In the genomic region with DNA sequence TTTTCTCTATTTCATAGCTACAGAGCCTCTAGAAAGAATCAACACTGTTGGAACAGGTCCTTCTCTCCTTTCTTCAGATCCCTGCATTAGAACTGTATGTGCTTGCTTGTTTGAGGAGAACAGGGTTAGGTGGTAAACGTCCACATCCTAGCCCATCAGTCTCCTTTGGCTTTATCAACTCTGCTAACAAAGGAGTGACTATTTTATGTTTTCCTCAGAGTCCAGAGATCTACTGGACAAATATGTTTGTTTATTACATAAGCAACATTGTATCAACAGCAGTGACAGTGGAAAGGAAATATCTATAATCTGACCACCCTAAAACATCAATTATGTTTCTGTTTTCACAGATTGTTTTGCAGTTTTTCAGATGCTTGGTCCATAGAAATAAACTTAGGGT, we compare ENCODE assay signal across 1 cellular context.
TF ChIP-seq lines count a peak whose summit lies in the region.

No MANE protein-coding gene starts in this region.

TF ChIP-seq in HepG2, 621 proteins besides CTCF, POLR2A, EP300 and RAD21 (continued from another document and continues in another):
- TF ChIP-seq, protein P1, sequence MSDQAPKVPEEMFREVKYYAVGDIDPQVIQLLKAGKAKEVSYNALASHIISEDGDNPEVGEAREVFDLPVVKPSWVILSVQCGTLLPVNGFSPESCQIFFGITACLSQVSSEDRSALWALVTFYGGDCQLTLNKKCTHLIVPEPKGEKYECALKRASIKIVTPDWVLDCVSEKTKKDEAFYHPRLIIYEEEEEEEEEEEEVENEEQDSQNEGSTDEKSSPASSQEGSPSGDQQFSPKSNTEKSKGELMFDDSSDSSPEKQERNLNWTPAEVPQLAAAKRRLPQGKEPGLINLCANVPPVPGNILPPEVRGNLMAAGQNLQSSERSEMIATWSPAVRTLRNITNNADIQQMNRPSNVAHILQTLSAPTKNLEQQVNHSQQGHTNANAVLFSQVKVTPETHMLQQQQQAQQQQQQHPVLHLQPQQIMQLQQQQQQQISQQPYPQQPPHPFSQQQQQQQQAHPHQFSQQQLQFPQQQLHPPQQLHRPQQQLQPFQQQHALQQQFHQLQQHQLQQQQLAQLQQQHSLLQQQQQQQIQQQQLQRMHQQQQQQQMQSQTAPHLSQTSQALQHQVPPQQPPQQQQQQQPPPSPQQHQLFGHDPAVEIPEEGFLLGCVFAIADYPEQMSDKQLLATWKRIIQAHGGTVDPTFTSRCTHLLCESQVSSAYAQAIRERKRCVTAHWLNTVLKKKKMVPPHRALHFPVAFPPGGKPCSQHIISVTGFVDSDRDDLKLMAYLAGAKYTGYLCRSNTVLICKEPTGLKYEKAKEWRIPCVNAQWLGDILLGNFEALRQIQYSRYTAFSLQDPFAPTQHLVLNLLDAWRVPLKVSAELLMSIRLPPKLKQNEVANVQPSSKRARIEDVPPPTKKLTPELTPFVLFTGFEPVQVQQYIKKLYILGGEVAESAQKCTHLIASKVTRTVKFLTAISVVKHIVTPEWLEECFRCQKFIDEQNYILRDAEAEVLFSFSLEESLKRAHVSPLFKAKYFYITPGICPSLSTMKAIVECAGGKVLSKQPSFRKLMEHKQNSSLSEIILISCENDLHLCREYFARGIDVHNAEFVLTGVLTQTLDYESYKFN (CRISPR knock-in tag; conservative IDR thresholded peaks at IDR 0.05), result peak; percentile 85
- TF ChIP-seq CCAR2 (optimal IDR thresholded peaks at IDR 0.05; ENCODE audit: low read depth, low read length) (no peak), TOPORS (CRISPR knock-in tag; IDR thresholded peaks at IDR 0.05) (no peak), AGO2 (optimal IDR thresholded peaks at IDR 0.05; ENCODE audit: low read depth, low read length) (no peak), ZNF737 (CRISPR knock-in tag; IDR thresholded peaks at IDR 0.05; ENCODE audit: borderline replicate concordance) (no peak), ZNF326 (CRISPR knock-in tag; IDR thresholded peaks at IDR 0.05; ENCODE audit: borderline replicate concordance) (no peak), KLF12 (CRISPR knock-in tag; IDR thresholded peaks at IDR 0.05; ENCODE audit: borderline replicate concordance) (no peak), RXRB (CRISPR knock-in tag; IDR thresholded peaks at IDR 0.05; ENCODE audit: borderline replicate concordance) (0 out of 2 replicates have a peak, but pooled peaks have one; percentile 28), IRF2 (CRISPR knock-in tag; IDR thresholded peaks at IDR 0.05) (no peak), ZBTB38 (CRISPR knock-in tag; IDR thresholded peaks at IDR 0.05) (no peak), TCF7 (IDR thresholded peaks at IDR 0.05; ENCODE audit: low read depth) (no peak), ZNF607 (CRISPR knock-in tag; IDR thresholded peaks at IDR 0.05; ENCODE audit: borderline replicate concordance) (no peak), STAT5B (CRISPR knock-in tag; IDR thresholded peaks at IDR 0.05) (no peak), KMT2B (CRISPR knock-in tag; IDR thresholded peaks at IDR 0.05) (no peak), ZNF331 (CRISPR knock-in tag; IDR thresholded peaks at IDR 0.05) (peak; percentile 35; the same call in 1 of the 2 replicates), SMAD9 (CRISPR knock-in tag; IDR thresholded peaks at IDR 0.05) (no peak), ZNF614 (CRISPR knock-in tag; IDR thresholded peaks at IDR 0.05; ENCODE audit: borderline replicate concordance) (no peak), ZNF724P (CRISPR knock-in tag; IDR thresholded peaks at IDR 0.05; ENCODE audit: borderline replicate concordance) (no peak), FOXK1 (CRISPR knock-in tag; IDR thresholded peaks at IDR 0.05; ENCODE audit: borderline replicate concordance, low read depth) (no peak), ZMYM4 (CRISPR knock-in tag; IDR thresholded peaks at IDR 0.05) (peak; percentile 37; the same call in 1 of the 2 replicates), MEIS1 (CRISPR knock-in tag; IDR thresholded peaks at IDR 0.05; ENCODE audit: borderline replicate concordance) (no peak), ZBTB20 (CRISPR knock-in tag; IDR thresholded peaks at IDR 0.05; ENCODE audit: borderline replicate concordance, low read depth) (no peak), TBP (CRISPR knock-in tag; IDR thresholded peaks at IDR 0.05) (no peak)
- TF ChIP-seq, protein P2, sequence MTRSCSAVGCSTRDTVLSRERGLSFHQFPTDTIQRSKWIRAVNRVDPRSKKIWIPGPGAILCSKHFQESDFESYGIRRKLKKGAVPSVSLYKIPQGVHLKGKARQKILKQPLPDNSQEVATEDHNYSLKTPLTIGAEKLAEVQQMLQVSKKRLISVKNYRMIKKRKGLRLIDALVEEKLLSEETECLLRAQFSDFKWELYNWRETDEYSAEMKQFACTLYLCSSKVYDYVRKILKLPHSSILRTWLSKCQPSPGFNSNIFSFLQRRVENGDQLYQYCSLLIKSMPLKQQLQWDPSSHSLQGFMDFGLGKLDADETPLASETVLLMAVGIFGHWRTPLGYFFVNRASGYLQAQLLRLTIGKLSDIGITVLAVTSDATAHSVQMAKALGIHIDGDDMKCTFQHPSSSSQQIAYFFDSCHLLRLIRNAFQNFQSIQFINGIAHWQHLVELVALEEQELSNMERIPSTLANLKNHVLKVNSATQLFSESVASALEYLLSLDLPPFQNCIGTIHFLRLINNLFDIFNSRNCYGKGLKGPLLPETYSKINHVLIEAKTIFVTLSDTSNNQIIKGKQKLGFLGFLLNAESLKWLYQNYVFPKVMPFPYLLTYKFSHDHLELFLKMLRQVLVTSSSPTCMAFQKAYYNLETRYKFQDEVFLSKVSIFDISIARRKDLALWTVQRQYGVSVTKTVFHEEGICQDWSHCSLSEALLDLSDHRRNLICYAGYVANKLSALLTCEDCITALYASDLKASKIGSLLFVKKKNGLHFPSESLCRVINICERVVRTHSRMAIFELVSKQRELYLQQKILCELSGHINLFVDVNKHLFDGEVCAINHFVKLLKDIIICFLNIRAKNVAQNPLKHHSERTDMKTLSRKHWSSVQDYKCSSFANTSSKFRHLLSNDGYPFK (CRISPR knock-in tag; IDR thresholded peaks at IDR 0.05; ENCODE audit: borderline replicate concordance), result no peak
- TF ChIP-seq, protein P3, sequence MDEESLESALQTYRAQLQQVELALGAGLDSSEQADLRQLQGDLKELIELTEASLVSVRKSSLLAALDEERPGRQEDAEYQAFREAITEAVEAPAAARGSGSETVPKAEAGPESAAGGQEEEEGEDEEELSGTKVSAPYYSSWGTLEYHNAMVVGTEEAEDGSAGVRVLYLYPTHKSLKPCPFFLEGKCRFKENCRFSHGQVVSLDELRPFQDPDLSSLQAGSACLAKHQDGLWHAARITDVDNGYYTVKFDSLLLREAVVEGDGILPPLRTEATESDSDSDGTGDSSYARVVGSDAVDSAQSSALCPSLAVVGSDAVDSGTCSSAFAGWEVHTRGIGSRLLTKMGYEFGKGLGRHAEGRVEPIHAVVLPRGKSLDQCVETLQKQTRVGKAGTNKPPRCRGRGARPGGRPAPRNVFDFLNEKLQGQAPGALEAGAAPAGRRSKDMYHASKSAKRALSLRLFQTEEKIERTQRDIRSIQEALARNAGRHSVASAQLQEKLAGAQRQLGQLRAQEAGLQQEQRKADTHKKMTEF (CRISPR knock-in tag; IDR thresholded peaks at IDR 0.05), result peak; percentile 47; the same call in 1 of the 2 replicates
- TF ChIP-seq, protein P4, sequence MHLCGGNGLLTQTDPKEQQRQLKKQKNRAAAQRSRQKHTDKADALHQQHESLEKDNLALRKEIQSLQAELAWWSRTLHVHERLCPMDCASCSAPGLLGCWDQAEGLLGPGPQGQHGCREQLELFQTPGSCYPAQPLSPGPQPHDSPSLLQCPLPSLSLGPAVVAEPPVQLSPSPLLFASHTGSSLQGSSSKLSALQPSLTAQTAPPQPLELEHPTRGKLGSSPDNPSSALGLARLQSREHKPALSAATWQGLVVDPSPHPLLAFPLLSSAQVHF (CRISPR knock-in tag; IDR thresholded peaks at IDR 0.05), result no peak
- TF ChIP-seq, protein P5, sequence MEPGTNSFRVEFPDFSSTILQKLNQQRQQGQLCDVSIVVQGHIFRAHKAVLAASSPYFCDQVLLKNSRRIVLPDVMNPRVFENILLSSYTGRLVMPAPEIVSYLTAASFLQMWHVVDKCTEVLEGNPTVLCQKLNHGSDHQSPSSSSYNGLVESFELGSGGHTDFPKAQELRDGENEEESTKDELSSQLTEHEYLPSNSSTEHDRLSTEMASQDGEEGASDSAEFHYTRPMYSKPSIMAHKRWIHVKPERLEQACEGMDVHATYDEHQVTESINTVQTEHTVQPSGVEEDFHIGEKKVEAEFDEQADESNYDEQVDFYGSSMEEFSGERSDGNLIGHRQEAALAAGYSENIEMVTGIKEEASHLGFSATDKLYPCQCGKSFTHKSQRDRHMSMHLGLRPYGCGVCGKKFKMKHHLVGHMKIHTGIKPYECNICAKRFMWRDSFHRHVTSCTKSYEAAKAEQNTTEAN (CRISPR knock-in tag; conservative IDR thresholded peaks at IDR 0.05), result 0 out of 2 replicates have a peak, but pooled peaks have one; percentile 42
- TF ChIP-seq, protein P6, sequence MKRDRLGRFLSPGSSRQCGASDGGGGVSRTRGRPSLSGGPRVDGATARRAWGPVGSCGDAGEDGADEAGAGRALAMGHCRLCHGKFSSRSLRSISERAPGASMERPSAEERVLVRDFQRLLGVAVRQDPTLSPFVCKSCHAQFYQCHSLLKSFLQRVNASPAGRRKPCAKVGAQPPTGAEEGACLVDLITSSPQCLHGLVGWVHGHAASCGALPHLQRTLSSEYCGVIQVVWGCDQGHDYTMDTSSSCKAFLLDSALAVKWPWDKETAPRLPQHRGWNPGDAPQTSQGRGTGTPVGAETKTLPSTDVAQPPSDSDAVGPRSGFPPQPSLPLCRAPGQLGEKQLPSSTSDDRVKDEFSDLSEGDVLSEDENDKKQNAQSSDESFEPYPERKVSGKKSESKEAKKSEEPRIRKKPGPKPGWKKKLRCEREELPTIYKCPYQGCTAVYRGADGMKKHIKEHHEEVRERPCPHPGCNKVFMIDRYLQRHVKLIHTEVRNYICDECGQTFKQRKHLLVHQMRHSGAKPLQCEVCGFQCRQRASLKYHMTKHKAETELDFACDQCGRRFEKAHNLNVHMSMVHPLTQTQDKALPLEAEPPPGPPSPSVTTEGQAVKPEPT (CRISPR knock-in tag; IDR thresholded peaks at IDR 0.05; ENCODE audit: low read depth), result no peak
- TF ChIP-seq, protein P7, sequence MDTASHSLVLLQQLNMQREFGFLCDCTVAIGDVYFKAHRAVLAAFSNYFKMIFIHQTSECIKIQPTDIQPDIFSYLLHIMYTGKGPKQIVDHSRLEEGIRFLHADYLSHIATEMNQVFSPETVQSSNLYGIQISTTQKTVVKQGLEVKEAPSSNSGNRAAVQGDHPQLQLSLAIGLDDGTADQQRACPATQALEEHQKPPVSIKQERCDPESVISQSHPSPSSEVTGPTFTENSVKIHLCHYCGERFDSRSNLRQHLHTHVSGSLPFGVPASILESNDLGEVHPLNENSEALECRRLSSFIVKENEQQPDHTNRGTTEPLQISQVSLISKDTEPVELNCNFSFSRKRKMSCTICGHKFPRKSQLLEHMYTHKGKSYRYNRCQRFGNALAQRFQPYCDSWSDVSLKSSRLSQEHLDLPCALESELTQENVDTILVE (CRISPR knock-in tag; IDR thresholded peaks at IDR 0.05), result no peak
- TF ChIP-seq, protein P8, sequence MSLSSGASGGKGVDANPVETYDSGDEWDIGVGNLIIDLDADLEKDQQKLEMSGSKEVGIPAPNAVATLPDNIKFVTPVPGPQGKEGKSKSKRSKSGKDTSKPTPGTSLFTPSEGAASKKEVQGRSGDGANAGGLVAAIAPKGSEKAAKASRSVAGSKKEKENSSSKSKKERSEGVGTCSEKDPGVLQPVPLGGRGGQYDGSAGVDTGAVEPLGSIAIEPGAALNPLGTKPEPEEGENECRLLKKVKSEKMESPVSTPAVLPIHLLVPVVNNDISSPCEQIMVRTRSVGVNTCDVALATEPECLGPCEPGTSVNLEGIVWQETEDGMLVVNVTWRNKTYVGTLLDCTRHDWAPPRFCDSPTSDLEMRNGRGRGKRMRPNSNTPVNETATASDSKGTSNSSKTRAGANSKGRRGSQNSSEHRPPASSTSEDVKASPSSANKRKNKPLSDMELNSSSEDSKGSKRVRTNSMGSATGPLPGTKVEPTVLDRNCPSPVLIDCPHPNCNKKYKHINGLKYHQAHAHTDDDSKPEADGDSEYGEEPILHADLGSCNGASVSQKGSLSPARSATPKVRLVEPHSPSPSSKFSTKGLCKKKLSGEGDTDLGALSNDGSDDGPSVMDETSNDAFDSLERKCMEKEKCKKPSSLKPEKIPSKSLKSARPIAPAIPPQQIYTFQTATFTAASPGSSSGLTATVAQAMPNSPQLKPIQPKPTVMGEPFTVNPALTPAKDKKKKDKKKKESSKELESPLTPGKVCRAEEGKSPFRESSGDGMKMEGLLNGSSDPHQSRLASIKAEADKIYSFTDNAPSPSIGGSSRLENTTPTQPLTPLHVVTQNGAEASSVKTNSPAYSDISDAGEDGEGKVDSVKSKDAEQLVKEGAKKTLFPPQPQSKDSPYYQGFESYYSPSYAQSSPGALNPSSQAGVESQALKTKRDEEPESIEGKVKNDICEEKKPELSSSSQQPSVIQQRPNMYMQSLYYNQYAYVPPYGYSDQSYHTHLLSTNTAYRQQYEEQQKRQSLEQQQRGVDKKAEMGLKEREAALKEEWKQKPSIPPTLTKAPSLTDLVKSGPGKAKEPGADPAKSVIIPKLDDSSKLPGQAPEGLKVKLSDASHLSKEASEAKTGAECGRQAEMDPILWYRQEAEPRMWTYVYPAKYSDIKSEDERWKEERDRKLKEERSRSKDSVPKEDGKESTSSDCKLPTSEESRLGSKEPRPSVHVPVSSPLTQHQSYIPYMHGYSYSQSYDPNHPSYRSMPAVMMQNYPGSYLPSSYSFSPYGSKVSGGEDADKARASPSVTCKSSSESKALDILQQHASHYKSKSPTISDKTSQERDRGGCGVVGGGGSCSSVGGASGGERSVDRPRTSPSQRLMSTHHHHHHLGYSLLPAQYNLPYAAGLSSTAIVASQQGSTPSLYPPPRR (CRISPR knock-in tag; IDR thresholded peaks at IDR 0.05; ENCODE audit: borderline replicate concordance), result peak; percentile 37; the same call in 1 of the 2 replicates
- TF ChIP-seq, protein P9, sequence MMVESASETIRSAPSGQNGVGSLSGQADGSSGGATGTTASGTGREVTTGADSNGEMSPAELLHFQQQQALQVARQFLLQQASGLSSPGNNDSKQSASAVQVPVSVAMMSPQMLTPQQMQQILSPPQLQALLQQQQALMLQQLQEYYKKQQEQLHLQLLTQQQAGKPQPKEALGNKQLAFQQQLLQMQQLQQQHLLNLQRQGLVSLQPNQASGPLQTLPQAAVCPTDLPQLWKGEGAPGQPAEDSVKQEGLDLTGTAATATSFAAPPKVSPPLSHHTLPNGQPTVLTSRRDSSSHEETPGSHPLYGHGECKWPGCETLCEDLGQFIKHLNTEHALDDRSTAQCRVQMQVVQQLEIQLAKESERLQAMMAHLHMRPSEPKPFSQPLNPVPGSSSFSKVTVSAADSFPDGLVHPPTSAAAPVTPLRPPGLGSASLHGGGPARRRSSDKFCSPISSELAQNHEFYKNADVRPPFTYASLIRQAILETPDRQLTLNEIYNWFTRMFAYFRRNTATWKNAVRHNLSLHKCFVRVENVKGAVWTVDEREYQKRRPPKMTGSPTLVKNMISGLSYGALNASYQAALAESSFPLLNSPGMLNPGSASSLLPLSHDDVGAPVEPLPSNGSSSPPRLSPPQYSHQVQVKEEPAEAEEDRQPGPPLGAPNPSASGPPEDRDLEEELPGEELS (CRISPR knock-in tag; IDR thresholded peaks at IDR 0.05), result peak; percentile 90
- TF ChIP-seq, protein P10, sequence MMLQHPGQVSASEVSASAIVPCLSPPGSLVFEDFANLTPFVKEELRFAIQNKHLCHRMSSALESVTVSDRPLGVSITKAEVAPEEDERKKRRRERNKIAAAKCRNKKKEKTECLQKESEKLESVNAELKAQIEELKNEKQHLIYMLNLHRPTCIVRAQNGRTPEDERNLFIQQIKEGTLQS (CRISPR knock-in tag; IDR thresholded peaks at IDR 0.05), result no peak
